10 cellular contexts compared by ENCODE assay signal in the genomic region with DNA sequence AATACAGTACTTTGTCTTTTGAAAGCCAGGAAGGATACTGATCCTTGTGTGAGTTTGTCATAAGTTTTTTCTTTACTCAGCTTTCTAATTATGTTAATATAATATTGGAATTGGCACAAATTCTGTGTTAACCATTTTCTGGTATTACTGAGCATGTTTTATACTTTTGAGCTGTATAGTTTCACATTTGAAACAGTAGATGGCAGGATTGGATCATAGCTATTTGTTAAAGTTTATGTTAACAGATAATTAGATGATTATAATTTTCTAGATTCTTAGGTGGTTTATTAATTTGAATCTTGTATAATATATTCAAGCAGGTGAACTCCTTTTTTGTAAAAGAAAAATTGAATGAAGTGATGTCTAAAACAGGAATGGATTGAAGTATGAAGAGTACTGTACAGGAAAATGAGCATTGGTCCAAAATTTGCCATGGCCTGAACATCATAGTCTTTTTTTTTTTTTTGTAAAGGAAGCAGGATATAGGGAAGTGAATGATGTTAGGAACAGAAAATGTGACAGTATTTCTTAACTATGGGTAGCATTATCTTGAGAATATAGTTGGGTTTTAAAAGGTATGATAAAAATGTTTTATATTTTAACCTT.
DNase-seq lines count a peak whose midpoint lies in the region; ATAC-seq, FAIRE-seq and TF ChIP-seq lines count a peak whose summit lies in the region.
"Had no signal": no experiment of that assay in that cellular context is flagged by ENCODE, and none has a peak within 500 bp of the region (broad histone marks: within the 10 kb centered on the region; RNA-seq: fewer than 3 reads in every experiment).

No MANE protein-coding gene starts in this region.

- peaks cover 40% of the 10 kb centered on the region for H3K36me3 Mint-ChIP-seq in T-helper 2 cell treated with Interferon-gamma antibody and Interleukin-4, amounts not matched to agents 5 μg/mL and 100 μg/mL, for 36 hours (ENCODE audit: low read depth)

- peak; percentile 98 for FAIRE-seq in islet of Langerhans (lab: Jason Lieb, UNC)

- ATAC-seq in GM18498 (IDR thresholded peaks at IDR 0.05; ENCODE audit: unreplicated experiment) = no peak

- H3K4me1 Mint-ChIP-seq in T-helper 2 cell treated with Interferon-gamma antibody and Interleukin-4, amounts not matched to agents 5 μg/mL and 100 μg/mL, for 36 hours (ENCODE audit: low read depth) = peaks cover 23% of the 10 kb centered on the region

- peak; percentile 43 to 57 for DNase-seq in AML-193 (lab: John Stamatoyannopoulos, UW)
- DNase-seq in GM13976 (ENCODE audit: low spot score) = no peak
- DNase-seq in T-helper 2 cell treated with Interferon-gamma antibody and Interleukin-4, amounts not matched to agents 5 μg/mL and 100 μg/mL, for 36 hours (ENCODE audit: low spot score) = no peak
- DNase-seq in NCI-H2227 (lab: John Stamatoyannopoulos, UW; ENCODE audit: unreplicated experiment) = no peak
- DNase-seq in AG20443 (ENCODE audit: low spot score) = no peak
- DNase-seq in HCEC 1CT = no peak
- DNase-seq: activated effector memory CD4-positive, alpha-beta T cell treated with anti-CD3 and anti-CD28 coated beads, Interleukin-2, amount 50 U/mL, for 16 hours; tibial artery had no signal

- H3K9me3 Mint-ChIP-seq in T-helper 2 cell treated with Interferon-gamma antibody and Interleukin-4, amounts not matched to agents 5 μg/mL and 100 μg/mL, for 36 hours = no peaks in the 10 kb centered on the region

- TF ChIP-seq CTCF in GM13976 (IDR thresholded peaks at IDR 0.05; ENCODE audit: borderline replicate concordance, control extremely low read depth, extremely low read depth, insufficient read depth, missing control alignments) = peak; percentile 8

- no peaks in the 10 kb centered on the region for H3K27me3 Mint-ChIP-seq in T-helper 2 cell treated with Interferon-gamma antibody and Interleukin-4, amounts not matched to agents 5 μg/mL and 100 μg/mL, for 36 hours (ENCODE audit: low read depth)

- in situ Hi-C loops in GM13976 (cut with MboI; ENCODE audit: low sequenced_read_pairs, unreplicated experiment) = loop anchor here (10.0 kb wide), 1 partner anchor 115 kb away; no protein-coding TSS in a partner anchor

- no peak overlapping the region for H3K4me3 Mint-ChIP-seq in T-helper 2 cell treated with Interferon-gamma antibody and Interleukin-4, amounts not matched to agents 5 μg/mL and 100 μg/mL, for 36 hours

- peak overlapping the region; percentile 19 for H3K27ac Mint-ChIP-seq in T-helper 2 cell treated with Interferon-gamma antibody and Interleukin-4, amounts not matched to agents 5 μg/mL and 100 μg/mL, for 36 hours

Comparison
In these comparisons a context has a peak if more than half of its experiments do, and no peak if none do; other contexts are left out.
1. DNase-seq: peak in AML-193 (2 of 2); none in GM13976 (single experiment), T-helper 2 cell treated with Interferon-gamma antibody and Interleukin-4, amounts not matched to agents 5 μg/mL and 100 μg/mL, for 36 hours (single experiment), NCI-H2227 (single experiment), AG20443 (single experiment) and HCEC 1CT (single experiment).